1 cellular context compared by ENCODE assay signal in the genomic region with DNA sequence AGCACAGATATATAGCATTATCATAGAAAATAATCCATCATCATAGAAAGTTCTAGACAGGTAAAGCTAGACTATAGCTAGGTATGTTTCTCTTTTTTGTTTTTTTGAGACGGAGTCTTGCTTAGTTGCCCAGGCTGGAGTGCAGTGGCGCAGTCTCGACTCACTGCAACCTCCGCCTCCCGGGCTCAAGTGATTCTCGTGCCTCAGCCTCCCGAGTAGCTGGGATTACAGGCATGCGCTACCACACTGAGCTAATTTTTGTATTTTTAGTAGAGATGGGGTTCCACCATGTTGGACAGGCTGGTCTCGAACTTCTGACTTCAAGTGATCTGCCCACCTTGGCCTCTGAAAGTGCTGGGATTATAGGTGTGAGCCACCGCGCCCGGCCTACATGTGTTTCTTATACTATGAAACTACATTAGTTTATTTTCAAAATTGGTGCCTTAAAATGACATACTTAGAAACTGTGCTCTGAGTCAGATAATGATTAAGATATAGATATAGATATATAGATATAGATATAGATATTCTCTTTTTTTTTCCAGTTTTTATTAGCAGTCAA.
TF ChIP-seq lines count a peak whose summit lies in the region.

No MANE protein-coding gene starts in this region.

TF ChIP-seq in K562, 482 proteins besides CTCF, POLR2A, EP300 and RAD21:
- TF ChIP-seq BCOR (IDR thresholded peaks at IDR 0.05) (0 out of 2 replicates have a peak, but pooled peaks have one; percentile 42), ZNF121 (CRISPR knock-in tag; conservative IDR thresholded peaks at IDR 0.05) (peak; percentile 36; the same call in 1 of the 2 replicates), SMARCA5 (IDR thresholded peaks at IDR 0.05) (0 out of 2 replicates have a peak, but pooled peaks have one; percentile 45), KDM1A (IDR thresholded peaks at IDR 0.05) (0 out of 4 replicates have a peak, but pooled peaks of 1 of the 2 experiments have one; percentile 11)
